In the genomic region with DNA sequence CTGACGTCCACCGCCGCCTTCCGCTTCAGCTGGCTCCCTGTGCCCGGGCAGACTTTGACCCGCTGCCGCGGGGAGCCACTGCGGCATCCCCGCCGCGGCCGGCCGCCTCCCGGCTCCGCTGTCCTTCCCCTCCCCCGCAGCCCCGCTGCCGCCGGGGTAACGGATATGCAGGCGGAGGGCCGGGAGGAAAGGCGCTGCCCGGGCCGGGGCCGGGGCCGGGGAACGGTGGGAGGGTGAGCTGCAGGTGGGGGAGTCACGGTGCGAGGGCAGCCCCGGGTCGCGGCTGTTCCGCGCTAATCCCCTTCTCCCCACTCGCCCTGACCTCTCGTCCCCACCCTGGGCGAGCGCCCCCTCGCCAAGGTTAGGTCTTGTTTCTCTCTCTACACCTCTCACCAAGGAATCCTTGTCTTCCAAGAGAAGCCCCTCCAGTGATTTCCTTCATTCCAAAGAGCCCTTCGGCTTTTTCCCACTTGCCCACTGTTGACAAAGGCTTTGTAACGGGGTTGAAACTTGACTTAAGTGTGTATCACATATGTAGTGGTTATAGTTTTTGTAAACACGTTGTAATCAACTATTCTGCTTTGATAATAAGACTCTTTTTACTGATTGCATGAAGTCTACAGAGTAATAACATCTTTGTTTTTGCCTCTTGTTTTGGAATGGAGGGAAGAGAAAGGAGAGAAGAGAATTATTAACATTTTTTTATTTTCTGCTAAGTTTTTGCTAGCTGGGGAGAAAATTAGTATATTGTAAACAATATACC, we compare ENCODE assay signal across 8 cellular contexts. TPM values are rescaled to one million over a fixed set of nuclear protein-coding genes. Genes with fewer than 3 reads are reported as not detected.
DNase-seq lines count a peak whose midpoint lies in the region; ATAC-seq and TF ChIP-seq lines count a peak whose summit lies in the region.

No MANE protein-coding gene starts in this region.

- TF ChIP-seq CTCF in OCI-LY3 (IDR thresholded peaks at IDR 0.05; ENCODE audit: low read depth, low read length) (peak; percentile 64), osteoblast (IDR thresholded peaks at IDR 0.05; ENCODE audit: extremely low read depth, low read depth, low read length) (no peak), upper lobe of left lung (IDR thresholded peaks at IDR 0.05) (peak in 2 of 6 experiments; percentile 6 to 21)

- H3K27ac ChIP-seq in OCI-LY3 (ENCODE audit: low read length) (peak overlapping the region; percentile 47), osteoblast (ENCODE audit: low read depth, low read length) (peak overlapping the region; percentile 68), upper lobe of left lung (peak overlapping the region; percentile 88 to 95 (median 92))

- 1 to 2% methylated on average over 7 to 21 of the region's 44 CpGs for WGBS in upper lobe of left lung, 2 donors

- peak in 13 of 14 donors; percentile 40 to 84 (median 64) for DNase-seq in C1 segment of cervical spinal cord (lab: John Stamatoyannopoulos, UW)
- peak; percentile 54 for DNase-seq in activated gamma-delta T cell treated with Interleukin-2 at 50 U/mL for 16 hours
- DNase-seq in germinal center (ENCODE audit: low spot score): peak; percentile 70
- DNase-seq in osteoblast (ENCODE audit: insufficient read length, low spot score, missing footprints): peak; percentile 90
- DNase-seq in upper lobe of left lung: peak; percentile 41 to 94

- ATAC-seq in GM19043 (IDR thresholded peaks at IDR 0.05; ENCODE audit: low read depth, unreplicated experiment): peak; percentile 30
- peak; percentile 34 for ATAC-seq in HG03280 (IDR thresholded peaks at IDR 0.05; ENCODE audit: unreplicated experiment)
- peak; percentile 65 to 72 for ATAC-seq in upper lobe of left lung (ENCODE audit: low FRiP score in 2 of 2)

- H2AFZ ChIP-seq in OCI-LY3 (ENCODE audit: low read depth, low read length) (peak overlapping the region; percentile 60), osteoblast (ENCODE audit: low read length) (peak overlapping the region; percentile 98)

- H3K4me1 ChIP-seq in OCI-LY3 (ENCODE audit: low read length): peaks cover 19% of the 10 kb centered on the region
- peaks cover 31% of the 10 kb centered on the region for H3K4me1 ChIP-seq in osteoblast (ENCODE audit: insufficient read depth, low read length)
- peaks cover 20 to 30% (median 25%) of the 10 kb centered on the region in 4 donors for H3K4me1 ChIP-seq in upper lobe of left lung

- H4K20me1 ChIP-seq in OCI-LY3 (ENCODE audit: insufficient read depth, low read length) (peaks cover 8% of the 10 kb centered on the region; the same call in 1 of the 2 replicates), osteoblast (ENCODE audit: insufficient read depth, low read length) (peaks cover 20% of the 10 kb centered on the region)

- H3K79me2 ChIP-seq in OCI-LY3 (ENCODE audit: low read length) (peaks cover 28% of the 10 kb centered on the region), osteoblast (ENCODE audit: insufficient read depth, low read length) (peaks cover 40% of the 10 kb centered on the region)

- peak overlapping the region; percentile 77 for H3K9ac ChIP-seq in OCI-LY3 (ENCODE audit: low read length)

- no peaks in the 10 kb centered on the region for H3K9me3 ChIP-seq in OCI-LY3 (ENCODE audit: insufficient read depth, low read length)
- H3K9me3 ChIP-seq in osteoblast (ENCODE audit: low read depth, low read length): no peaks in the 10 kb centered on the region
- no peaks in the 10 kb centered on the region for H3K9me3 ChIP-seq in upper lobe of left lung

- H3K4me3 ChIP-seq in OCI-LY3 (ENCODE audit: low read length): peak overlapping the region; percentile 85
- peak overlapping the region; percentile 96 for H3K4me3 ChIP-seq in osteoblast (ENCODE audit: insufficient read depth, low read length)
- H3K4me3 ChIP-seq in upper lobe of left lung: peak overlapping the region; percentile 69 to 97 (median 84)

- H3K27me3 ChIP-seq in OCI-LY3 (ENCODE audit: low read depth, low read length): no peaks in the 10 kb centered on the region
- H3K27me3 ChIP-seq in osteoblast (ENCODE audit: insufficient read depth, low read length): no peaks in the 10 kb centered on the region
- H3K27me3 ChIP-seq in upper lobe of left lung: no peaks in the 10 kb centered on the region

- H3K4me2 ChIP-seq in OCI-LY3 (ENCODE audit: low read length) (peak overlapping the region; percentile 96), osteoblast (ENCODE audit: insufficient read depth, low read length) (peak overlapping the region; percentile 92)

- TF ChIP-seq EP300 in upper lobe of left lung (IDR thresholded peaks at IDR 0.05): no peak

- no peaks in the 10 kb centered on the region for H3K36me3 ChIP-seq in OCI-LY3 (replicated peaks; ENCODE audit: low read depth, low read length)
- no peaks in the 10 kb centered on the region for H3K36me3 ChIP-seq in osteoblast (ENCODE audit: insufficient read depth, low read length)
- no peaks in the 10 kb centered on the region for H3K36me3 ChIP-seq in upper lobe of left lung

- no peak for TF ChIP-seq POLR2A in upper lobe of left lung (IDR thresholded peaks at IDR 0.05)

RNA-seq across cellular contexts. Expression of a gene that starts 0.7 kb away (rescaled TPM):
- 25.7 and 36.2 TPM in 2 replicates for total RNA-seq in osteoblast
- total RNA-seq in upper lobe of left lung: 10 to 100 TPM; 21.3 to 30.2 (median 25.3) TPM

Comparison
In these comparisons a context has a peak if more than half of its experiments do, and no peak if none do; other contexts are left out.
1. Peak in every context shown above with its lines: DNase-seq, ATAC-seq, H3K4me3 ChIP-seq and H3K27ac ChIP-seq.